14 cellular contexts compared by ENCODE assay signal in the genomic region with DNA sequence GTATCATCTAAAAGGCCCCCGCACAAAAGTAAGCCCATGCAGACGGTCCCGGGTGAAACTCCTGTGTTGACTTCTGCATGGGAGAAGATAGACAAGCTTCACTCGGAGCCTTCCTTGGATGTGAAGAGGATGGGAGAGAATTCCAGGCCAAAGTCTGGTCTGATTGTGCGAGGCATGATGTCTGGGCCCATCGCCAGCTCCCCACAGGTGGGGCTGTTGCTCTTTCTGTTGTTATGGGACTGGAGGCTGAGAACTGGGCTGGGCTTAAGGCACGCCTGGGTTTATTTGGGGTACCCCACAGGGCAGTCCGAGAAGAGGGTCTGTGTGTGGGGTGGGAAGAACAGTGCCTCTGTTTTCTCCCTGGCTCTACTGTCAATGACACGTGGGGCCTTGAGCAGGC. TPM values are rescaled to one million over a fixed set of nuclear protein-coding genes. Genes with fewer than 3 reads are reported as not detected.
DNase-seq lines count a peak whose midpoint lies in the region; ATAC-seq and TF ChIP-seq lines count a peak whose summit lies in the region.
"Had no signal": no experiment of that assay in that cellular context is flagged by ENCODE, and none has a peak within 500 bp of the region (broad histone marks: within the 10 kb centered on the region; RNA-seq: fewer than 3 reads in every experiment).

No MANE protein-coding gene starts in this region.

- no peak overlapping the region for H3K27ac Mint-ChIP-seq in type B pancreatic cell
- H3K27ac Mint-ChIP-seq in T-helper 17 cell = no peak overlapping the region
- H3K27ac Mint-ChIP-seq: B cell had no signal

- peak; percentile 11 for DNase-seq in NCI-H345 (lab: John Stamatoyannopoulos, UW)
- DNase-seq in NCI-H345 treated with DMSO at 0.1 percent for 48 hours (lab: John Stamatoyannopoulos, UW; ENCODE audit: unreplicated experiment) = no peak
- DNase-seq in mucosa of descending colon = peak in 2 of 3 donors; percentile 60 to 64
- peak; percentile 31 for DNase-seq in type B pancreatic cell (ENCODE audit: extremely low spot score, unreplicated experiment)
- DNase-seq in CD1c-positive myeloid dendritic cell (ENCODE audit: extremely low spot score) = no peak
- DNase-seq in T-helper 17 cell = no peak
- DNase-seq: ACHN; CD4-positive, alpha-beta memory T cell; DMS53; HCEC 1CT had no signal

- H3K4me3 Mint-ChIP-seq in type B pancreatic cell (no peak overlapping the region), T-helper 17 cell (no peak overlapping the region)
- H3K4me3 Mint-ChIP-seq: B cell; CD4-positive, alpha-beta memory T cell had no signal

- CTCF ChIA-PET in HEK293 (lab: Yijun Ruan, JAX) = no interaction called here

- H3K4me1 Mint-ChIP-seq in type B pancreatic cell (ENCODE audit: unreplicated experiment) (no peaks in the 10 kb centered on the region), T-helper 17 cell (peaks cover 2% of the 10 kb centered on the region)
- H3K4me1 Mint-ChIP-seq: B cell; CD4-positive, alpha-beta memory T cell had no signal

- H3K36me3 ChIP-seq in HEK293 (ENCODE audit: control insufficient read depth in 2 of 2, insufficient read depth in 1 of 2, low read length in 2 of 2) (peaks cover 12 to 40% of the 10 kb centered on the region in 2 experiments), mucosa of descending colon (ENCODE audit: low read depth) (no peaks in the 10 kb centered on the region)

- H3K27me3 Mint-ChIP-seq in type B pancreatic cell = no peaks in the 10 kb centered on the region
- no peaks in the 10 kb centered on the region for H3K27me3 Mint-ChIP-seq in T-helper 17 cell
- H3K27me3 Mint-ChIP-seq: B cell; CD4-positive, alpha-beta memory T cell had no signal

- H3K9me3 ChIP-seq in HEK293 (ENCODE audit: control insufficient read depth, insufficient read depth, low read depth, low read length) (no peaks in the 10 kb centered on the region), mucosa of descending colon (no peaks in the 10 kb centered on the region), T-helper 17 cell (ENCODE audit: control insufficient read depth, low read length, poor library complexity, severe bottlenecking) (no peaks in the 10 kb centered on the region)

- H3K4me3 ChIP-seq in HEK293 (ENCODE audit: low read depth, low read length) = no peak overlapping the region
- no peak overlapping the region for H3K4me3 ChIP-seq in mucosa of descending colon

- ATAC-seq in mucosa of descending colon (peak; percentile 61), T-helper 17 cell (no peak)
- ATAC-seq: HepG2 had no signal

- POLR2A ChIA-PET in HEK293 (lab: Yijun Ruan, JAX) = no interaction called here

- intact Hi-C loops in mucosa of descending colon (cut with DNase I, micrococcal nuclease) = no loop called here

- no peaks in the 10 kb centered on the region for H3K9me3 Mint-ChIP-seq in type B pancreatic cell
- H3K9me3 Mint-ChIP-seq: CD4-positive, alpha-beta memory T cell had no signal

- H3K4me1 ChIP-seq in HEK293 (ENCODE audit: control insufficient read depth, insufficient read depth, low read length) = no peaks in the 10 kb centered on the region
- no peaks in the 10 kb centered on the region for H3K4me1 ChIP-seq in mucosa of descending colon (ENCODE audit: low read depth)

- H3K36me3 Mint-ChIP-seq in type B pancreatic cell = peaks cover 16% of the 10 kb centered on the region
- no peaks in the 10 kb centered on the region for H3K36me3 Mint-ChIP-seq in T-helper 17 cell (ENCODE audit: low read depth)

- TF ChIP-seq CTCF in HEK293 (tag by site-specific recombination; IDR thresholded peaks at IDR 0.05) (no peak), mucosa of descending colon (IDR thresholded peaks at IDR 0.05) (no peak), type B pancreatic cell (conservative IDR thresholded peaks at IDR 0.05) (no peak)

- H3K27ac ChIP-seq in HEK293 (ENCODE audit: extremely low read depth, low read depth, low read length) = no peak overlapping the region

TF ChIP-seq in HEK293, 187 proteins besides CTCF, POLR2A, EP300 and RAD21:
- no peak for TF ChIP-seq KLF7 (tag by site-specific recombination; IDR thresholded peaks at IDR 0.05; ENCODE audit: borderline replicate concordance)
- peak; percentile 61 for TF ChIP-seq SCRT2 (tag by site-specific recombination; IDR thresholded peaks at IDR 0.05)
- no peak for TF ChIP-seq MZF1 (tag by site-specific recombination; IDR thresholded peaks at IDR 0.05; ENCODE audit: borderline replicate concordance)

RNA-seq across cellular contexts. Expression of a gene that starts 14.6 kb away (rescaled TPM):
- total RNA-seq in mucosa of descending colon (1 to 10 TPM; 4.0 to 9.1 (median 4.7) TPM), type B pancreatic cell (ENCODE audit: low replicate concordance) (5.4 and 8.4 TPM in 2 replicates), T-helper 17 cell (1 to 10 TPM; 1.6 to 1.8 TPM)
- total RNA-seq: HepG2 had no signal

RNA-seq across cellular contexts. Expression of a gene that starts 33.9 kb away (rescaled TPM):
- 1 to 10 TPM; 1.6 to 7.5 (median 7.2) TPM for total RNA-seq in mucosa of descending colon
- not detected in 2 replicates for total RNA-seq in type B pancreatic cell (ENCODE audit: low replicate concordance)
- total RNA-seq in T-helper 17 cell = 1 to 10 TPM in 1 of 2 donors, under 1 TPM in 1; 0.65 to 1.2 TPM
- total RNA-seq: A172, HepG2 had no signal

Comparison
In these comparisons a context has a peak if more than half of its experiments do, and no peak if none do; other contexts are left out.
1. DNase-seq: peak in NCI-H345 (single experiment), mucosa of descending colon (2 of 3) and type B pancreatic cell (single experiment); none in NCI-H345 treated with DMSO at 0.1 percent for 48 hours (single experiment), CD1c-positive myeloid dendritic cell (single experiment) and T-helper 17 cell (0 of 3).